Comparison of ENCODE assay signal across 1 cellular context in genomic region chr14:99408286-99408970, GRCh38.
TF ChIP-seq lines count a peak whose summit lies in the region.

No MANE protein-coding gene starts in this region.

TF ChIP-seq in H1, 55 proteins besides CTCF, POLR2A, EP300 and RAD21 (continued from another document):
- TF ChIP-seq BCL11A (IDR thresholded peaks at IDR 0.05; ENCODE audit: low read depth in 2 of 2, low read length in 2 of 2) (no peak), GTF2F1 (IDR thresholded peaks at IDR 0.05; ENCODE audit: borderline replicate concordance, low read depth, low read length) (no peak), GABPA (IDR thresholded peaks at IDR 0.05; ENCODE audit: borderline replicate concordance, insufficient read depth, low read length) (no peak), SAP30 (IDR thresholded peaks at IDR 0.05; ENCODE audit: insufficient read depth, insufficient replicate concordance, low read length) (no peak), KDM4A (IDR thresholded peaks at IDR 0.05; ENCODE audit: low read depth, low read length, severe bottlenecking) (no peak), CHD7 (IDR thresholded peaks at IDR 0.05; ENCODE audit: insufficient replicate concordance, low read length) (no peak), SIX5 (IDR thresholded peaks at IDR 0.05; ENCODE audit: low read depth, low read length) (no peak), MAFK (IDR thresholded peaks at IDR 0.05; ENCODE audit: low read depth, low read length) (no peak), ASH2L (IDR thresholded peaks at IDR 0.05; ENCODE audit: low read length) (no peak)
